In the genomic region with DNA sequence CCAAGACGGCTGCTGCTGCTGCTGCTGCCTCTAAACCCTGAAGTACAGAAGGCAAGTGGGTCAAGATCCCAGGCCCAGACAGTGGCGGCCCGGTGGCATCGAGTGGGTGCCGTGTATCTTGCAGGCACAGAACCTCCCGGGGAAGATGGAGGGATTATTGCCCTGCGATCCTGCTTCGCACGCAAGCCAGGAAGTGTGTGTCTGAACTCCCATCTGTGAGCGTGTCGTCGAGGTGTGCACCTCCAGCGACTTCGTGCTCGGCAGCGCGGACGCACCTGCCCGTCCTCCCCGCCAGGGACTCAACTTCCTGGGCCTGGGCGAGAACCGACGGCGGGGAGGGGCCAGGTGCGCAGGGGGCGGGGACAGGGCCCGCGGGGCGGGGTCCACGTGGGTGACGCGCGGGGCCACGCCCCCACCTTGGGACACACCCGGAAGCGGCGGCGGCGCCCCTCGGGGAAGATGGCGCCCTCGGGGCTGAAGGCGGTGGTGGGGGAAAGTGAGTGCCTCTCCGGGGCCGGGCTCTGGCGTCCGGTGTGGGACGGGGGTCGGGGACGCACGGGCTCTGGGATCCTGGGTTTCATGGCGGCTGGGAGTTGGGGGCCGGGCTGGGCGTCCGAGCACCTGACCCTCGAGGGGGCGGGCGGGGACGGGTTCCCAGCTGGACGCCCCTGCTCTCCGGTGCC, we compare ENCODE assay signal across 8 cellular contexts. TPM values are rescaled to one million over a fixed set of nuclear protein-coding genes. Genes with fewer than 3 reads are reported as not detected.
DNase-seq lines count a peak whose midpoint lies in the region; ATAC-seq and TF ChIP-seq lines count a peak whose summit lies in the region.

A gene (plus strand): TSS at position 420 of the 683 bp plus-strand sequence. CDS start 40 bp downstream, at position 460.

- peaks cover 7 to 31% (median 21%) of the 10 kb centered on the region in 5 donors for H3K27me3 ChIP-seq in subcutaneous abdominal adipose tissue (ENCODE audit: control insufficient read depth in 5 of 5, insufficient read depth in 4 of 5, low read length in 5 of 5)

- TF ChIP-seq CTCF in epithelial cell of proximal tubule (conservative IDR thresholded peaks at IDR 0.05; ENCODE audit: low read depth, low read length) = no peak

- H3K4me3 ChIP-seq in epithelial cell of proximal tubule (ENCODE audit: low read depth, low read length) = peak within 1 kb of the TSS; percentile 96
- H3K4me3 ChIP-seq in subcutaneous abdominal adipose tissue (ENCODE audit: low read depth in 1 of 5, low read length in 5 of 5) = peak within 1 kb of the TSS in 3 of 5 donors; percentile 42 to 60 (median 53)

- peak within 1 kb of the TSS in 2 of 5 donors; percentile 43 to 60 for H3K9ac ChIP-seq in subcutaneous abdominal adipose tissue (ENCODE audit: low read length in 5 of 5)

- H3K4me3 Mint-ChIP-seq in natural killer cell treated with Interleukin-12 subunit alpha and Interleukin-12 subunit beta and Interleukin-15 and Interleukin-18, amount 100 ng/mL, for 72 hours = peak within 1 kb of the TSS; percentile 84

- peak within 1 kb of the TSS; percentile 78 to 88 for H3K27ac Mint-ChIP-seq in natural killer cell treated with Interleukin-12 subunit alpha and Interleukin-12 subunit beta and Interleukin-15 and Interleukin-18, amount 100 ng/mL, for 72 hours

- peaks cover 0 to 16% (median 7%) of the 10 kb centered on the region in 5 donors for H3K36me3 ChIP-seq in subcutaneous abdominal adipose tissue (ENCODE audit: control insufficient read depth in 5 of 5, insufficient read depth in 5 of 5, low read length in 5 of 5)

- peaks cover 0 to 8% (median 0%) of the 10 kb centered on the region in 5 donors for H3K4me1 ChIP-seq in subcutaneous abdominal adipose tissue (ENCODE audit: control insufficient read depth in 5 of 5, insufficient read depth in 5 of 5, low read length in 5 of 5)

- DNase-seq in NK-92 (lab: John Stamatoyannopoulos, UW; ENCODE audit: unreplicated experiment) (peak; percentile 60), epithelial cell of proximal tubule (ENCODE audit: low read depth) (no peak), A172 (ENCODE audit: low spot score) (no peak)
- DNase-seq in activated CD8-positive, alpha-beta memory T cell treated with anti-CD3 and anti-CD28 coated beads, Interleukin-2, amount 50 U/mL, for 48 hours = peak; percentile 98
- peak; percentile 89 for DNase-seq in natural killer cell treated with Interleukin-12 subunit alpha and Interleukin-12 subunit beta and Interleukin-15 and Interleukin-18, amount 100 ng/mL, for 72 hours (ENCODE audit: low spot score)

- H3K4me1 Mint-ChIP-seq in natural killer cell treated with Interleukin-12 subunit alpha and Interleukin-12 subunit beta and Interleukin-15 and Interleukin-18, amount 100 ng/mL, for 72 hours (ENCODE audit: low read depth in 2 of 2) = peaks cover 22 to 33% of the 10 kb centered on the region in 2 donors

- peaks cover 9% of the 10 kb centered on the region for H3K36me3 Mint-ChIP-seq in natural killer cell treated with Interleukin-12 subunit alpha and Interleukin-12 subunit beta and Interleukin-15 and Interleukin-18, amount 100 ng/mL, for 72 hours

- no peaks in the 10 kb centered on the region for H3K9me3 ChIP-seq in subcutaneous abdominal adipose tissue (ENCODE audit: control insufficient read depth in 5 of 5, low read length in 5 of 5)

- ATAC-seq in GM18511 (IDR thresholded peaks at IDR 0.05; ENCODE audit: unreplicated experiment) (peak; percentile 77), HG03280 (IDR thresholded peaks at IDR 0.05; ENCODE audit: unreplicated experiment) (peak; percentile 68)
- peak; percentile 96 to 97 for ATAC-seq in natural killer cell treated with Interleukin-12 subunit alpha and Interleukin-12 subunit beta and Interleukin-15 and Interleukin-18, amount 100 ng/mL, for 72 hours

- no peaks in the 10 kb centered on the region for H3K27me3 Mint-ChIP-seq in natural killer cell treated with Interleukin-12 subunit alpha and Interleukin-12 subunit beta and Interleukin-15 and Interleukin-18, amount 100 ng/mL, for 72 hours

- H3K9me3 Mint-ChIP-seq in natural killer cell treated with Interleukin-12 subunit alpha and Interleukin-12 subunit beta and Interleukin-15 and Interleukin-18, amount 100 ng/mL, for 72 hours = peaks cover 6% of the 10 kb centered on the region

- no peak within 1 kb of the TSS for H3K27ac ChIP-seq in subcutaneous abdominal adipose tissue (ENCODE audit: low read depth, low read length)

RNA-seq across cellular contexts. Expression of the gene that starts here (rescaled TPM):
- total RNA-seq in epithelial cell of proximal tubule = 49.4 and 51.2 TPM in 2 replicates
- total RNA-seq in natural killer cell treated with Interleukin-12 subunit alpha and Interleukin-12 subunit beta and Interleukin-15 and Interleukin-18, amount 100 ng/mL, for 72 hours = 100 to 1,000 TPM; 233 to 247 TPM
- 0.12 and 0.84 TPM in 2 replicates for total RNA-seq in A172 (2014; rRNA removed; shearing (Covaris generic))

Comparison
In these comparisons a context has a peak if more than half of its experiments do, and no peak if none do; other contexts are left out.
1. RNA of the gene that starts here (total RNA-seq): 233 to 247 TPM in natural killer cell treated with Interleukin-12 subunit alpha and Interleukin-12 subunit beta and Interleukin-15 and Interleukin-18, amount 100 ng/mL, for 72 hours and 49.4 to 51.2 TPM in epithelial cell of proximal tubule; 0.12 to 0.84 TPM in A172; every median in the first group is over 10 times any median in the second.
2. DNase-seq: peak in NK-92 (single experiment), activated CD8-positive, alpha-beta memory T cell treated with anti-CD3 and anti-CD28 coated beads, Interleukin-2, amount 50 U/mL, for 48 hours (single experiment) and natural killer cell treated with Interleukin-12 subunit alpha and Interleukin-12 subunit beta and Interleukin-15 and Interleukin-18, amount 100 ng/mL, for 72 hours (single experiment); none in epithelial cell of proximal tubule (single experiment) and A172 (single experiment).
3. Peak in every context shown above with its lines, with median percentiles within 50 percentile points of each other: ATAC-seq.